Comparison of ENCODE assay signal across 8 cellular contexts in genomic region chr1:168439451-168440375, GRCh38.
DNase-seq lines count a peak whose midpoint lies in the region; ATAC-seq and TF ChIP-seq lines count a peak whose summit lies in the region.

No MANE protein-coding gene starts in this region.

- no peaks in the 10 kb centered on the region for H3K9me2 ChIP-seq in HCT116 (ENCODE audit: insufficient read depth)

- peak overlapping the region; percentile 13 to 50; a peak in 3 of 4 replicates for H3K4me3 ChIP-seq in HCT116 (replicated peaks in 1 of 2; ENCODE audit: low read depth in 1 of 2, low read length in 2 of 2)
- H3K4me3 ChIP-seq in right cardiac atrium (ENCODE audit: low read length): peak overlapping the region; percentile 6

- H3K27ac ChIP-seq in HCT116 (ENCODE audit: low read depth, low read length) (no peak overlapping the region; the same call in 1 of the 2 replicates), right cardiac atrium (ENCODE audit: low read length) (no peak overlapping the region)

- no peaks in the 10 kb centered on the region for H3K36me3 Mint-ChIP-seq in T-cell

- peak overlapping the region; percentile 28 for H3K9ac ChIP-seq in HCT116 (ENCODE audit: low read length)

- TF ChIP-seq POLR2A in HCT116 (IDR thresholded peaks at IDR 0.05; ENCODE audit: borderline replicate concordance, extremely low read depth, insufficient read depth, insufficient read length): no peak

- no peaks in the 10 kb centered on the region for H3K9me3 Mint-ChIP-seq in T-cell

- H3K9me3 ChIP-seq in HCT116 (ENCODE audit: control insufficient read depth in 1 of 2, insufficient read depth in 1 of 2, low read depth in 1 of 2, low read length in 2 of 2) (no peaks in the 10 kb centered on the region), right cardiac atrium (ENCODE audit: control insufficient read depth, low read length) (no peaks in the 10 kb centered on the region)

- peaks cover 17 to 22% of the 10 kb centered on the region in 2 experiments; a peak in 3 of 4 replicates for H3K4me1 ChIP-seq in HCT116 (ENCODE audit: control insufficient read depth in 1 of 2, insufficient read depth in 2 of 2, low read length in 2 of 2)
- no peaks in the 10 kb centered on the region for H3K4me1 ChIP-seq in right cardiac atrium (ENCODE audit: control insufficient read depth, insufficient read depth, low read length)

- peak overlapping the region; percentile 62 to 73 (median 71) for H3K4me3 Mint-ChIP-seq in T-cell

- H2AFZ ChIP-seq in HCT116 (ENCODE audit: low read depth, low read length, poor library complexity, severe bottlenecking): peak overlapping the region; percentile 87

- RAD21 ChIA-PET in HCT116 (lab: Charles Lee; ENCODE audit: low non-redundant PET in 1 of 2, low total read pairs in 2 of 2, uncharacterized antibody in 2 of 2, unreplicated experiment in 2 of 2): interaction anchor here (0.7 to 1.6 kb wide), 6 partner anchors 97 to 909 kb away, joined by 3 to 11 read pairs (median 6); no protein-coding TSS in a partner anchor

- H3K27me3 ChIP-seq in HCT116 (ENCODE audit: insufficient read depth, low read length) (no peaks in the 10 kb centered on the region), right cardiac atrium (ENCODE audit: control insufficient read depth, insufficient read depth) (no peaks in the 10 kb centered on the region)

- peak overlapping the region; percentile 83 to 89 for H3K27ac Mint-ChIP-seq in T-cell

- POLR2A ChIA-PET in HCT116 (lab: Charles Lee) (interaction anchor here (1.1 kb wide), 1 partner anchor 98 kb away, joined by 4 read pairs; no protein-coding TSS in a partner anchor), T-cell (lab: Charles Lee) (interaction anchor here in 1 of 2 donors (0.9 to 1.1 kb wide), 2 partner anchors 52 to 503 kb away, joined by 3 read pairs; partner anchors contain the start of gene DCAF6)

- WGBS in right cardiac atrium: 28% methylated on average over 20 of the region's 20 CpGs

- no peaks in the 10 kb centered on the region for H3K36me3 ChIP-seq in HCT116 (ENCODE audit: control insufficient read depth in 1 of 2, insufficient read depth in 2 of 2, low read length in 2 of 2)

- no TSS peak for BruUV-seq in HCT116 (replicated peaks; lab: Mats Ljungman, UMichigan)

- CTCF ChIA-PET in HCT116 (lab: Charles Lee) (interaction anchor here (0.7 to 2.7 kb wide), 14 partner anchors 11 to 908 kb away, joined by 3 to 48 read pairs (median 5); no protein-coding TSS in a partner anchor), T-cell (lab: Charles Lee) (interaction anchor here (0.5 to 4.2 kb wide), 22 partner anchors 9 to 928 kb away, joined by 3 to 29 read pairs (median 4); partner anchors contain the start of gene BLZF1 (in 1 of the 2))

- no peaks in the 10 kb centered on the region for H4K20me1 ChIP-seq in HCT116 (ENCODE audit: insufficient read depth)

- intact Hi-C loops in HCT116 (cut with micrococcal nuclease): loop anchor here (1.0 to 2.0 kb wide), 4 partner anchors 97 to 909 kb away; no protein-coding TSS in a partner anchor
- intact Hi-C loops in right cardiac atrium (cut with DNase I): loop anchor here in 3 of 4 donors (5.0 to 10.0 kb wide), 3 partner anchors 133 to 905 kb away; partner anchors contain the start of gene XCL1 (in 2 of the 3)
- intact Hi-C loops in sciatic nerve (cut with DNase I): no loop called here

- peak; percentile 5 for DNase-seq in GF-D8 (lab: John Stamatoyannopoulos, UW)
- DNase-seq in HCT116 (ENCODE audit: low read depth, low spot score): peak; percentile 80
- peak; percentile 80 for DNase-seq in NCI-H128 (lab: John Stamatoyannopoulos, UW; ENCODE audit: unreplicated experiment)
- DNase-seq in T-cell: peak; percentile 63 to 87 (median 78)
- peak; percentile 92 for DNase-seq in amniotic epithelial cell (ENCODE audit: low read depth)
- DNase-seq in right cardiac atrium: peak; percentile 61 to 85 (median 67)
- DNase-seq in sciatic nerve (ENCODE audit: low spot score): peak; percentile 80

- peak; percentile 96 for TF ChIP-seq RAD21 in HCT116 (IDR thresholded peaks at IDR 0.05; ENCODE audit: low read depth)

- peak overlapping the region; percentile 81 for H3K4me2 ChIP-seq in HCT116 (ENCODE audit: low read length)

- peak; percentile 82 to 86 (median 86) for TF ChIP-seq CTCF in HCT116 (IDR thresholded peaks at IDR 0.05 in 2 of 3, conservative IDR thresholded peaks at IDR 0.05 in 1 of 3; ENCODE audit: borderline replicate concordance in 1 of 3, insufficient read depth in 1 of 3, low read depth in 2 of 3, low read length in 2 of 3)

- ATAC-seq in HCT116: peak; percentile 96
- peak; percentile 85 to 88 (median 86) for ATAC-seq in T-cell (replicated peaks in 1 of 4)
- peak; percentile 82 to 85 for ATAC-seq in right cardiac atrium
- peak; percentile 82 for ATAC-seq in sciatic nerve
- ATAC-seq in HG02571 (IDR thresholded peaks at IDR 0.05; ENCODE audit: unreplicated experiment): no peak

- peaks cover 53 to 60% (median 59%) of the 10 kb centered on the region in 3 donors for H3K4me1 Mint-ChIP-seq in T-cell

- no peaks in the 10 kb centered on the region for H3K79me2 ChIP-seq in HCT116 (ENCODE audit: insufficient read depth, low read length)

- peaks cover 0 to 3% of the 10 kb centered on the region in 2 donors for H3K27me3 Mint-ChIP-seq in T-cell

TF ChIP-seq in HCT116, 20 proteins besides CTCF, POLR2A, EP300 and RAD21:
- peak; percentile 46; the same call in 1 of the 2 replicates for TF ChIP-seq EGR1 (IDR thresholded peaks at IDR 0.05; ENCODE audit: low read depth)
- TF ChIP-seq FOSL1 (IDR thresholded peaks at IDR 0.05; ENCODE audit: low read depth): no peak
- no peak for TF ChIP-seq ZFX (IDR thresholded peaks at IDR 0.05)
- 0 out of 2 replicates have a peak, but pooled peaks have one; percentile 50 for TF ChIP-seq CBX3 (IDR thresholded peaks at IDR 0.05; ENCODE audit: low read depth)
- TF ChIP-seq YY1 (IDR thresholded peaks at IDR 0.05; ENCODE audit: extremely low read depth, insufficient replicate concordance, low read depth, low read length): peak; percentile 51

Comparison
In these comparisons a context has a peak if more than half of its experiments do, and no peak if none do; other contexts are left out.
1. DNase-seq: peak in every context shown above with its lines; median percentile 92 in amniotic epithelial cell; 80 in HCT116; 80 in NCI-H128; 80 in sciatic nerve; 78 in T-cell; 67 in right cardiac atrium; 5 in GF-D8.